8 cellular contexts compared by ENCODE assay signal in genomic region chr10:132187421-132188138, GRCh38. TPM values are rescaled to one million over a fixed set of nuclear protein-coding genes. Genes with fewer than 3 reads are reported as not detected.
DNase-seq lines count a peak whose midpoint lies in the region; ATAC-seq lines count a peak whose summit lies in the region.

No MANE protein-coding gene starts in this region.

- CTCF ChIA-PET in activated CD8-positive, alpha-beta T cell treated with anti-CD3 and anti-CD28 coated beads, Interleukin-2, amount 10 ng/mL, durations not matched to agents 7 days and 5 days (lab: Charles Lee) = interaction anchor here (1.1 kb wide), 1 partner anchor 25 kb away, joined by 3 read pairs; no protein-coding TSS in a partner anchor

- H3K4me3 ChIP-seq in skin epidermis = peak overlapping the region; percentile 9 to 41 (median 30)

- no peak overlapping the region for H3K27ac ChIP-seq in skin epidermis

- DNase-seq in NCI-H1417 (lab: John Stamatoyannopoulos, UW) = peak in 2 of 3 experiments; percentile 42 to 49
- no peak for DNase-seq in NCI-H1417 treated with DMSO at 0.1 percent for 48 hours (lab: John Stamatoyannopoulos, UW)
- DNase-seq in activated CD8-positive, alpha-beta T cell treated with anti-CD3 and anti-CD28 coated beads, Interleukin-2, amount 10 ng/mL, durations not matched to agents 7 days and 5 days = no peak
- peak; percentile 40 for DNase-seq in hepatic stellate cell (ENCODE audit: low spot score)
- no peak for DNase-seq in AG08396 (ENCODE audit: low spot score)
- no peak for DNase-seq in KBM-7
- no peak for DNase-seq in NOMO-1 (lab: John Stamatoyannopoulos, UW; ENCODE audit: unreplicated experiment in 2 of 2)

- peaks cover 2% of the 10 kb centered on the region for H3K4me1 Mint-ChIP-seq in activated CD8-positive, alpha-beta T cell treated with anti-CD3 and anti-CD28 coated beads, Interleukin-2, amount 10 ng/mL, durations not matched to agents 7 days and 5 days (ENCODE audit: low read depth)

- H3K36me3 Mint-ChIP-seq in activated CD8-positive, alpha-beta T cell treated with anti-CD3 and anti-CD28 coated beads, Interleukin-2, amount 10 ng/mL, durations not matched to agents 7 days and 5 days (ENCODE audit: low read depth) = peaks cover 2% of the 10 kb centered on the region

- in situ Hi-C loops in KBM-7 (cut with MboI; ENCODE audit: low pct_unique_long_range_greater_than_20kb, low sequenced_read_pairs) = no loop called here

- H3K4me3 Mint-ChIP-seq in activated CD8-positive, alpha-beta T cell treated with anti-CD3 and anti-CD28 coated beads, Interleukin-2, amount 10 ng/mL, durations not matched to agents 7 days and 5 days = peak overlapping the region; percentile 12

- POLR2A ChIA-PET in activated CD8-positive, alpha-beta T cell treated with anti-CD3 and anti-CD28 coated beads, Interleukin-2, amount 10 ng/mL, durations not matched to agents 7 days and 5 days (lab: Charles Lee) = no interaction called here

- ATAC-seq in activated CD8-positive, alpha-beta T cell treated with anti-CD3 and anti-CD28 coated beads, Interleukin-2, amount 10 ng/mL, durations not matched to agents 7 days and 5 days = no peak

- peaks cover 43% of the 10 kb centered on the region for H3K27me3 Mint-ChIP-seq in activated CD8-positive, alpha-beta T cell treated with anti-CD3 and anti-CD28 coated beads, Interleukin-2, amount 10 ng/mL, durations not matched to agents 7 days and 5 days (ENCODE audit: low read depth)

- no peaks in the 10 kb centered on the region for H3K9me3 Mint-ChIP-seq in activated CD8-positive, alpha-beta T cell treated with anti-CD3 and anti-CD28 coated beads, Interleukin-2, amount 10 ng/mL, durations not matched to agents 7 days and 5 days (ENCODE audit: insufficient read depth)

- H3K27ac Mint-ChIP-seq in activated CD8-positive, alpha-beta T cell treated with anti-CD3 and anti-CD28 coated beads, Interleukin-2, amount 10 ng/mL, durations not matched to agents 7 days and 5 days = no peak overlapping the region

RNA-seq across cellular contexts. Expression of gene DPYSL4, which starts 0.8 kb away (rescaled TPM):
- total RNA-seq in activated CD8-positive, alpha-beta T cell treated with anti-CD3 and anti-CD28 coated beads, Interleukin-2, amount 10 ng/mL, durations not matched to agents 7 days and 5 days = 1 to 10 TPM; 1.2 to 2.2 TPM

Comparison
In these comparisons a context has a peak if more than half of its experiments do, and no peak if none do; other contexts are left out.
1. DNase-seq: peak in NCI-H1417 (2 of 3) and hepatic stellate cell (single experiment); none in NCI-H1417 treated with DMSO at 0.1 percent for 48 hours (single experiment), activated CD8-positive, alpha-beta T cell treated with anti-CD3 and anti-CD28 coated beads, Interleukin-2, amount 10 ng/mL, durations not matched to agents 7 days and 5 days (single experiment), AG08396 (single experiment), KBM-7 (single experiment) and NOMO-1 (0 of 2).